9 cellular contexts compared by ENCODE assay signal in the genomic region with DNA sequence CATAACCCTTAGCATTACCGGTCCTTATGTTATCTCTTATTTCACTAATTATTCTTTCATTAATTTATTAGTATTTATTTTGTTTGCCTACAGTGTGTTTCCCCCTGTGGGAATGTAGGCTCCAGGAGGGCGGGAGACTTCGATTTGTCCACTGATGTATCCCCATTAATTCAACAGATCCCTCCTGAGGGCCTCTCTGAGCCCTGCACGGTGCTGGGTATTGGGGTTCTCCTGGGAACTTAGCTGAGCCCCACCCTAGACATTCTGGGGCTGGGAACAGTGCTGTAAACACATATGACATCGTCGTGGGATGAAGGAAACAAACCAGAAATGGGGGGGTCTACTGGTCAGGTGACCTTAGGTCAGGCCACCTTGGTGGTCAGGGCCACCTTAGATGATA. TPM values are rescaled to one million over a fixed set of nuclear protein-coding genes. Genes with fewer than 3 reads are reported as not detected.
DNase-seq lines count a peak whose midpoint lies in the region; ATAC-seq and TF ChIP-seq lines count a peak whose summit lies in the region.
"Had no signal": no experiment of that assay in that cellular context is flagged by ENCODE, and none has a peak within 500 bp of the region (broad histone marks: within the 10 kb centered on the region; RNA-seq: fewer than 3 reads in every experiment).

No MANE protein-coding gene starts in this region.

- TF ChIP-seq CTCF in GM12864 (IDR thresholded peaks at IDR 0.05; ENCODE audit: low read depth, low read length, missing control alignments) (no peak), SK-N-SH (IDR thresholded peaks at IDR 0.05) (no peak)

- CTCF ChIA-PET in SK-N-SH (lab: Yijun Ruan, JAX): no interaction called here

- H3K9ac ChIP-seq in iPS-15b (ENCODE audit: low read depth, low read length): no peak overlapping the region
- no peak overlapping the region for H3K9ac ChIP-seq in SK-N-SH

- in situ Hi-C loops in ACHN (cut with HindIII; ENCODE audit: low pct_ligation_motif_present, low pct_unique_long_range_greater_than_20kb, low sequenced_read_pairs): no loop called here

- peaks cover 3% of the 10 kb centered on the region for H3K36me3 Mint-ChIP-seq in activated naive CD8-positive, alpha-beta T cell treated with anti-CD3 and anti-CD28 coated beads, Interleukin-2, amount 50 U/mL, for 24 hours (ENCODE audit: low read depth)

- H3K4me1 Mint-ChIP-seq in activated naive CD8-positive, alpha-beta T cell treated with anti-CD3 and anti-CD28 coated beads, Interleukin-2, amount 50 U/mL, for 24 hours: peaks cover 40% of the 10 kb centered on the region

- no peak for TF ChIP-seq RAD21 in SK-N-SH (IDR thresholded peaks at IDR 0.05; ENCODE audit: low read length)

- H3K79me2 ChIP-seq in SK-N-SH (ENCODE audit: insufficient read depth): no peaks in the 10 kb centered on the region

- H3F3A ChIP-seq in SK-N-SH (replicated peaks; ENCODE audit: insufficient read depth): no peaks in the 10 kb centered on the region

- H3K4me1 ChIP-seq in iPS-15b (ENCODE audit: control insufficient read depth, insufficient read depth, low read length) (peaks cover 13% of the 10 kb centered on the region), SK-N-SH (ENCODE audit: control insufficient read depth in 1 of 2, insufficient read depth in 2 of 2, low read depth in 1 of 2, low read length in 1 of 2) (peaks cover 8 to 12% of the 10 kb centered on the region in 2 experiments; a peak in 2 of 4 replicates)

- 80% methylated on average over 6 of the region's 6 CpGs for WGBS in SK-N-SH (ENCODE audit: low lambda C conversion rate)

- H2AFZ ChIP-seq in SK-N-SH (ENCODE audit: low read depth): no peak overlapping the region

- H3K27me3 ChIP-seq in iPS-15b (ENCODE audit: control insufficient read depth, insufficient read depth, low read length): peaks cover 6% of the 10 kb centered on the region
- no peaks in the 10 kb centered on the region for H3K27me3 ChIP-seq in SK-N-SH (ENCODE audit: insufficient read depth)

- POLR2A ChIA-PET in SK-N-SH (lab: Yijun Ruan, JAX): no interaction called here

- H3K36me3 ChIP-seq in iPS-15b (ENCODE audit: control insufficient read depth, insufficient read depth, low read length): peaks cover 5% of the 10 kb centered on the region
- no peaks in the 10 kb centered on the region for H3K36me3 ChIP-seq in SK-N-SH (replicated peaks in 1 of 2; ENCODE audit: control insufficient read depth in 1 of 2, insufficient read depth in 2 of 2, low read length in 1 of 2)

- no peaks in the 10 kb centered on the region for H3K9me2 ChIP-seq in SK-N-SH

- H3K9me3 ChIP-seq in iPS-15b (ENCODE audit: control insufficient read depth, insufficient read depth, low read length) (no peaks in the 10 kb centered on the region), SK-N-SH (no peaks in the 10 kb centered on the region)

- H3K4me3 Mint-ChIP-seq in activated naive CD8-positive, alpha-beta T cell treated with anti-CD3 and anti-CD28 coated beads, Interleukin-2, amount 50 U/mL, for 24 hours: peak overlapping the region; percentile 16

- H3K27ac ChIP-seq in skin epidermis (peak overlapping the region in 20 of 21 experiments; percentile 78 to 99 (median 96)), SK-N-SH (ENCODE audit: low read depth in 2 of 2, low read length in 1 of 2) (no peak overlapping the region)

- H4K20me1 ChIP-seq in SK-N-SH (ENCODE audit: insufficient read depth): no peaks in the 10 kb centered on the region

- H3K27me3 Mint-ChIP-seq in activated naive CD8-positive, alpha-beta T cell treated with anti-CD3 and anti-CD28 coated beads, Interleukin-2, amount 50 U/mL, for 24 hours: no peaks in the 10 kb centered on the region

- H3K27ac Mint-ChIP-seq in activated naive CD8-positive, alpha-beta T cell treated with anti-CD3 and anti-CD28 coated beads, Interleukin-2, amount 50 U/mL, for 24 hours: peak overlapping the region; percentile 63

- DNase-seq in GM12864 (ENCODE audit: low read depth) (no peak), SK-N-SH (no peak), ACHN (no peak)
- DNase-seq in activated naive CD8-positive, alpha-beta T cell treated with anti-CD3 and anti-CD28 coated beads, Interleukin-2, amount 50 U/mL, for 24 hours: no peak
- no peak for DNase-seq in NK-92 treated with Interleukin-12 subunit alpha and Interleukin-12 subunit beta, amount 100 ng/mL, for 24 hours (lab: John Stamatoyannopoulos, UW)
- DNase-seq: NCI-H2107 had no signal

- H3K9me3 Mint-ChIP-seq in activated naive CD8-positive, alpha-beta T cell treated with anti-CD3 and anti-CD28 coated beads, Interleukin-2, amount 50 U/mL, for 24 hours: no peaks in the 10 kb centered on the region

- H3K4me3 ChIP-seq in GM12864 (ENCODE audit: low read depth, low read length) (peak overlapping the region; percentile 61; the same call in 1 of the 2 replicates), iPS-15b (ENCODE audit: low read depth, low read length) (peak overlapping the region; percentile 49), skin epidermis (peak overlapping the region; percentile 45 to 66 (median 61)), SK-N-SH (ENCODE audit: low read depth in 2 of 2, low read length in 1 of 2) (no peak overlapping the region)

- TF ChIP-seq EP300 in SK-N-SH (IDR thresholded peaks at IDR 0.05; ENCODE audit: borderline replicate concordance in 1 of 2, low read depth in 1 of 2, low read length in 1 of 2): no peak

- H3K4me2 ChIP-seq in SK-N-SH: no peak overlapping the region

- ATAC-seq in activated naive CD8-positive, alpha-beta T cell treated with anti-CD3 and anti-CD28 coated beads, Interleukin-2, amount 50 U/mL, for 24 hours: no peak
- ATAC-seq in HG03521 (IDR thresholded peaks at IDR 0.05; ENCODE audit: unreplicated experiment): no peak

TF ChIP-seq in SK-N-SH, 30 proteins besides CTCF, POLR2A, EP300 and RAD21:
- TF ChIP-seq, protein P1, sequence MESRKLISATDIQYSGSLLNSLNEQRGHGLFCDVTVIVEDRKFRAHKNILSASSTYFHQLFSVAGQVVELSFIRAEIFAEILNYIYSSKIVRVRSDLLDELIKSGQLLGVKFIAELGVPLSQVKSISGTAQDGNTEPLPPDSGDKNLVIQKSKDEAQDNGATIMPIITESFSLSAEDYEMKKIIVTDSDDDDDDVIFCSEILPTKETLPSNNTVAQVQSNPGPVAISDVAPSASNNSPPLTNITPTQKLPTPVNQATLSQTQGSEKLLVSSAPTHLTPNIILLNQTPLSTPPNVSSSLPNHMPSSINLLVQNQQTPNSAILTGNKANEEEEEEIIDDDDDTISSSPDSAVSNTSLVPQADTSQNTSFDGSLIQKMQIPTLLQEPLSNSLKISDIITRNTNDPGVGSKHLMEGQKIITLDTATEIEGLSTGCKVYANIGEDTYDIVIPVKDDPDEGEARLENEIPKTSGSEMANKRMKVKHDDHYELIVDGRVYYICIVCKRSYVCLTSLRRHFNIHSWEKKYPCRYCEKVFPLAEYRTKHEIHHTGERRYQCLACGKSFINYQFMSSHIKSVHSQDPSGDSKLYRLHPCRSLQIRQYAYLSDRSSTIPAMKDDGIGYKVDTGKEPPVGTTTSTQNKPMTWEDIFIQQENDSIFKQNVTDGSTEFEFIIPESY (IDR thresholded peaks at IDR 0.05; ENCODE audit: borderline replicate concordance, low read depth): no peak
- no peak for TF ChIP-seq EZH2phosphoT487 (IDR thresholded peaks at IDR 0.05; ENCODE audit: borderline replicate concordance, low read depth)

RNA-seq across cellular contexts. Expression of a gene that starts 0.8 kb away (rescaled TPM):
- 0.05 and 0.18 TPM in 2 replicates for polyA plus RNA-seq in SK-N-SH (2012; rRNA removed)
- 0.05 and 0.07 TPM in 2 replicates for polyA plus RNA-seq in SK-N-SH (2012; cell fraction: cytosol; rRNA removed)
- polyA plus RNA-seq in SK-N-SH (2012; cell fraction: nucleus; rRNA removed): 0.29 and 0.30 TPM in 2 replicates

RNA-seq across cellular contexts. Expression of a gene that starts 4.2 kb away (rescaled TPM):
- 15.4 and 16.8 TPM in 2 replicates for polyA plus RNA-seq in SK-N-SH (2012; rRNA removed)
- 8.2 and 11.0 TPM in 2 replicates for polyA plus RNA-seq in SK-N-SH (2012; cell fraction: cytosol; rRNA removed)
- 11.2 and 14.8 TPM in 2 replicates for polyA plus RNA-seq in SK-N-SH (2012; cell fraction: nucleus; rRNA removed)

RNA-seq across cellular contexts. Expression of a gene that starts 4.7 kb away (rescaled TPM):
- 23.4 and 29.8 TPM in 2 replicates for polyA plus RNA-seq in SK-N-SH (2012; rRNA removed)
- 24.0 and 26.8 TPM in 2 replicates for polyA plus RNA-seq in SK-N-SH (2012; cell fraction: cytosol; rRNA removed)
- polyA plus RNA-seq in SK-N-SH (2012; cell fraction: nucleus; rRNA removed): 8.9 and 9.6 TPM in 2 replicates

RNA-seq across cellular contexts. Expression of a gene that starts 15.7 kb away (rescaled TPM):
- 37.8 and 42.0 TPM in 2 replicates for polyA plus RNA-seq in SK-N-SH (2012; rRNA removed)
- 48.5 and 52.2 TPM in 2 replicates for polyA plus RNA-seq in SK-N-SH (2012; cell fraction: cytosol; rRNA removed)
- polyA plus RNA-seq in SK-N-SH (2012; cell fraction: nucleus; rRNA removed): 12.8 and 13.7 TPM in 2 replicates

RNA-seq across cellular contexts. Expression of a gene that starts 55.8 kb away (rescaled TPM):
- 0.26 and 0.32 TPM in 2 replicates for polyA plus RNA-seq in SK-N-SH (2012; rRNA removed)
- polyA plus RNA-seq in SK-N-SH (2012; cell fraction: cytosol; rRNA removed): 0.03 and 0.05 TPM in 2 replicates
- 5.0 and 6.1 TPM in 2 replicates for polyA plus RNA-seq in SK-N-SH (2012; cell fraction: nucleus; rRNA removed)

Comparison
In these comparisons a context has a peak if more than half of its experiments do, and no peak if none do; other contexts are left out.
1. H3K4me3 ChIP-seq: peak in GM12864 (single experiment), iPS-15b (single experiment) and skin epidermis (7 of 7); none in SK-N-SH (0 of 2).
2. H3K27ac ChIP-seq: peak in skin epidermis (20 of 21); none in SK-N-SH (0 of 2).